ENCODE assay signal across 8 cellular contexts in the genomic region with DNA sequence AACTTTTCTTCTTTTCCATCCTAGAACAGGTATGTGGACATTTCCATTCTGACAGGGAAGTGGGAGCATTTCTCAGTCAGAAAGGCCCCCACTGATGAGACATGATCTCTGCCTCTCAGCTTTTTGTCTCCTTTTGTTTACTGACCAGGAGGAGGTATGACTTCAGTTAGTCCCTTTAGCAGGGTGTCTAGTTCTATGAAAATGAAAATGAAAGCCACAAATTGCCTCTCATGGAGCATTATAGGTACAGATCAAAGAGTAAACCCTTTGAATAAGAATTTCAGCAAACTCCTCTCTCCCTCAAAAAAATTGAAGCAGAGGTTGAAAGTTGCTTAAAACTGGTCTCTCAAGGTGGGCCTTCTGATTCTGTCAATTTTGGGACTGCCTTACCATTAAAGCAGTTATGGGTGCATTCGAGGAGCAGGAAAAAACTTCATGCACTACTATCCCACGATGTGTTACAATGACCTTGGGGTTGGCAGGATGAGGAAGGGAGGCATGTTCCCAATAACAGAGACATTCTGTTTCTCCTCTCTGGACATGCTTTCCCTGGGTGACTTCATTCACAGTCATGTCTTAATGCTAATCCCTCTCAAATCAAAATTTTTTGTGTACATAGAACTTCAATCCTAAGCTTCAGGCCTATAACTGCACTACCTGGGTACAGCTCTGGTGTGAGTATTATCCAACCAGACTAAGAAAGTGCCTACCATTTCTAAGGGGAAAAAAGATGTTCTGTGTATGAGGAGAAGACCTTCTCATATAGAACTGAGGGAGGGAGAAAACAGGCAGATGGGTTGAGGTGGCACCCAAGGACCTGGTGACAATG. TPM values are rescaled to one million over a fixed set of nuclear protein-coding genes. Genes with fewer than 3 reads are reported as not detected.
DNase-seq lines count a peak whose midpoint lies in the region; ATAC-seq and TF ChIP-seq lines count a peak whose summit lies in the region.

No MANE protein-coding gene starts in this region.

- H3K36me3 Mint-ChIP-seq in activated naive CD4-positive, alpha-beta T cell treated with anti-CD3 and anti-CD28 coated beads, Interleukin-2, amount 10 ng/mL, durations not matched to agents 7 days and 5 days = peaks cover 2% of the 10 kb centered on the region

- peak overlapping the region; percentile 10 for H3K4me3 Mint-ChIP-seq in activated naive CD4-positive, alpha-beta T cell treated with anti-CD3 and anti-CD28 coated beads, Interleukin-2, amount 10 ng/mL, durations not matched to agents 7 days and 5 days

- CTCF ChIA-PET in activated naive CD4-positive, alpha-beta T cell treated with anti-CD3 and anti-CD28 coated beads, Interleukin-2, amount 10 ng/mL, durations not matched to agents 7 days and 5 days (lab: Charles Lee) = interaction anchor here (1.7 to 1.8 kb wide), 2 partner anchors 44 to 141 kb away, joined by 5 to 6 read pairs; no protein-coding TSS in a partner anchor

- H3K27me3 Mint-ChIP-seq in activated naive CD4-positive, alpha-beta T cell treated with anti-CD3 and anti-CD28 coated beads, Interleukin-2, amount 10 ng/mL, durations not matched to agents 7 days and 5 days = peaks cover 8% of the 10 kb centered on the region

- 25 to 39% methylated on average over 2 of the region's 2 CpGs for WGBS in testis, 2 donors

- no peaks in the 10 kb centered on the region for H3K27me3 ChIP-seq in ascending aorta
- no peaks in the 10 kb centered on the region for H3K27me3 ChIP-seq in muscle layer of duodenum (ENCODE audit: low read depth, low read length)
- H3K27me3 ChIP-seq in testis = no peaks in the 10 kb centered on the region

- H3K4me1 ChIP-seq in ascending aorta (peaks cover 0 to 15% of the 10 kb centered on the region in 2 donors), muscle layer of duodenum (ENCODE audit: control insufficient read depth in 1 of 2, insufficient read depth in 2 of 2, low read length in 2 of 2) (peaks cover 8 to 10% of the 10 kb centered on the region in 2 donors), testis (peaks cover 8% of the 10 kb centered on the region)

- ATAC-seq in HG03139 (IDR thresholded peaks at IDR 0.05; ENCODE audit: unreplicated experiment) = peak; percentile 81

- H3K36me3 ChIP-seq in ascending aorta (no peaks in the 10 kb centered on the region), muscle layer of duodenum (ENCODE audit: control insufficient read depth in 1 of 2, insufficient read depth in 2 of 2, low read length in 2 of 2) (no peaks in the 10 kb centered on the region), testis (ENCODE audit: low read depth, missing control alignments) (no peaks in the 10 kb centered on the region)

- intact Hi-C loops in ascending aorta (cut with DNase I) = loop anchor here (5.0 kb wide), 1 partner anchor 43 kb away; no protein-coding TSS in a partner anchor
- intact Hi-C loops in testis (cut with DNase I; ENCODE audit: low total_unique reads) = no loop called here

- peaks cover 28% of the 10 kb centered on the region for H3K4me1 Mint-ChIP-seq in activated naive CD4-positive, alpha-beta T cell treated with anti-CD3 and anti-CD28 coated beads, Interleukin-2, amount 10 ng/mL, durations not matched to agents 7 days and 5 days

- H3K9me3 Mint-ChIP-seq in activated naive CD4-positive, alpha-beta T cell treated with anti-CD3 and anti-CD28 coated beads, Interleukin-2, amount 10 ng/mL, durations not matched to agents 7 days and 5 days = peaks cover 2% of the 10 kb centered on the region

- DNase-seq in activated naive CD4-positive, alpha-beta T cell treated with anti-CD3 and anti-CD28 coated beads, Interleukin-2, amount 10 ng/mL, durations not matched to agents 7 days and 5 days = no peak
- no peak for DNase-seq in activated naive CD4-positive, alpha-beta T cell (lab: John Stamatoyannopoulos, UW)
- no peak for DNase-seq in ascending aorta (ENCODE audit: low spot score in 2 of 2)
- DNase-seq in NCI-H524 treated with DMSO at 0.1 percent for 48 hours (lab: John Stamatoyannopoulos, UW) = no peak
- DNase-seq in NCI-H187 (lab: John Stamatoyannopoulos, UW) = no peak
- no peak for DNase-seq in testis

- no peak overlapping the region for H3K4me3 ChIP-seq in ascending aorta
- H3K4me3 ChIP-seq in muscle layer of duodenum (ENCODE audit: low read depth in 1 of 2, low read length in 2 of 2) = no peak overlapping the region
- no peak overlapping the region for H3K4me3 ChIP-seq in testis

- H3K27ac ChIP-seq in ascending aorta (peak overlapping the region; percentile 54 to 57), muscle layer of duodenum (ENCODE audit: low read length) (peak overlapping the region; percentile 88), testis (peak overlapping the region in 1 of 2 donors; percentile 22)

- peak overlapping the region; percentile 93 for H3K27ac Mint-ChIP-seq in activated naive CD4-positive, alpha-beta T cell treated with anti-CD3 and anti-CD28 coated beads, Interleukin-2, amount 10 ng/mL, durations not matched to agents 7 days and 5 days

- H3K9me3 ChIP-seq in ascending aorta (no peaks in the 10 kb centered on the region), muscle layer of duodenum (ENCODE audit: control insufficient read depth in 1 of 2, low read length in 2 of 2) (no peaks in the 10 kb centered on the region), testis (no peaks in the 10 kb centered on the region)

- no peak for TF ChIP-seq POLR2A in testis (IDR thresholded peaks at IDR 0.05)

- TF ChIP-seq CTCF in ascending aorta (IDR thresholded peaks at IDR 0.05) (no peak), testis (IDR thresholded peaks at IDR 0.05) (no peak)

RNA-seq across cellular contexts. Expression of a gene that starts 50.6 kb away (rescaled TPM):
- total RNA-seq in ascending aorta (56.9 TPM), testis (10 to 100 TPM; 28.7 to 35.6 TPM)
- polyA plus RNA-seq in testis (ENCODE audit: insufficient read depth, low read depth, low replicate concordance) = 20.6 TPM
